1 cellular context compared by ENCODE assay signal in the genomic region with DNA sequence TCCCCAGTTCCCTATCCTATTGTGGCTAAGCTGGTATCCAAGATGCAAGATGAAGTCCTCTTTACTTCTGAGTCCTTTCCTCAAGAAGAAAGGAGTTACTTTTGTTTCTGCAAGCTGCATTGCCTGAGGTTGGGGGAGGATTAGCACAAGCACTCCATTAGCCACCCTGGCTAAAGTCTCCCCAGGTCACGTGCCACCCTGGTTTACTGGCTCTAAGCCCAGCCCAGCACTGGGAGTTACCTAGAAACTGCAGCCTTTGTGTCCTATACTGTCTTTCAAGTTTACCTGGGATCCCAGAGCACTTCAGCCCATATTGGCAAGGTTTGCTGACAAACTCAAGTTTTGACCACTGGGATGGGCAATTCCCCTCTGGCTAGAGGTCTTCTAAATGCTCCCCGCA.
TF ChIP-seq lines count a peak whose summit lies in the region.

No MANE protein-coding gene starts in this region.

TF ChIP-seq in GM23338, 12 proteins besides CTCF, POLR2A, EP300 and RAD21 (continued from another document):
- TF ChIP-seq ZNF462 (CRISPR knock-in tag; IDR thresholded peaks at IDR 0.05) (no peak), EZH2phosphoT487 (IDR thresholded peaks at IDR 0.05; ENCODE audit: unreplicated experiment) (no peak)
- TF ChIP-seq, protein P1, sequence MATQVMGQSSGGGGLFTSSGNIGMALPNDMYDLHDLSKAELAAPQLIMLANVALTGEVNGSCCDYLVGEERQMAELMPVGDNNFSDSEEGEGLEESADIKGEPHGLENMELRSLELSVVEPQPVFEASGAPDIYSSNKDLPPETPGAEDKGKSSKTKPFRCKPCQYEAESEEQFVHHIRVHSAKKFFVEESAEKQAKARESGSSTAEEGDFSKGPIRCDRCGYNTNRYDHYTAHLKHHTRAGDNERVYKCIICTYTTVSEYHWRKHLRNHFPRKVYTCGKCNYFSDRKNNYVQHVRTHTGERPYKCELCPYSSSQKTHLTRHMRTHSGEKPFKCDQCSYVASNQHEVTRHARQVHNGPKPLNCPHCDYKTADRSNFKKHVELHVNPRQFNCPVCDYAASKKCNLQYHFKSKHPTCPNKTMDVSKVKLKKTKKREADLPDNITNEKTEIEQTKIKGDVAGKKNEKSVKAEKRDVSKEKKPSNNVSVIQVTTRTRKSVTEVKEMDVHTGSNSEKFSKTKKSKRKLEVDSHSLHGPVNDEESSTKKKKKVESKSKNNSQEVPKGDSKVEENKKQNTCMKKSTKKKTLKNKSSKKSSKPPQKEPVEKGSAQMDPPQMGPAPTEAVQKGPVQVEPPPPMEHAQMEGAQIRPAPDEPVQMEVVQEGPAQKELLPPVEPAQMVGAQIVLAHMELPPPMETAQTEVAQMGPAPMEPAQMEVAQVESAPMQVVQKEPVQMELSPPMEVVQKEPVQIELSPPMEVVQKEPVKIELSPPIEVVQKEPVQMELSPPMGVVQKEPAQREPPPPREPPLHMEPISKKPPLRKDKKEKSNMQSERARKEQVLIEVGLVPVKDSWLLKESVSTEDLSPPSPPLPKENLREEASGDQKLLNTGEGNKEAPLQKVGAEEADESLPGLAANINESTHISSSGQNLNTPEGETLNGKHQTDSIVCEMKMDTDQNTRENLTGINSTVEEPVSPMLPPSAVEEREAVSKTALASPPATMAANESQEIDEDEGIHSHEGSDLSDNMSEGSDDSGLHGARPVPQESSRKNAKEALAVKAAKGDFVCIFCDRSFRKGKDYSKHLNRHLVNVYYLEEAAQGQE (IDR thresholded peaks at IDR 0.05; ENCODE audit: unreplicated experiment), result no peak
- TF ChIP-seq, protein P2, sequence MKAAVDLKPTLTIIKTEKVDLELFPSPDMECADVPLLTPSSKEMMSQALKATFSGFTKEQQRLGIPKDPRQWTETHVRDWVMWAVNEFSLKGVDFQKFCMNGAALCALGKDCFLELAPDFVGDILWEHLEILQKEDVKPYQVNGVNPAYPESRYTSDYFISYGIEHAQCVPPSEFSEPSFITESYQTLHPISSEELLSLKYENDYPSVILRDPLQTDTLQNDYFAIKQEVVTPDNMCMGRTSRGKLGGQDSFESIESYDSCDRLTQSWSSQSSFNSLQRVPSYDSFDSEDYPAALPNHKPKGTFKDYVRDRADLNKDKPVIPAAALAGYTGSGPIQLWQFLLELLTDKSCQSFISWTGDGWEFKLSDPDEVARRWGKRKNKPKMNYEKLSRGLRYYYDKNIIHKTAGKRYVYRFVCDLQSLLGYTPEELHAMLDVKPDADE (IDR thresholded peaks at IDR 0.05), result no peak
